Comparison of ENCODE assay signal across 11 cellular contexts in genomic region chr10:99682752-99683151, GRCh38. TPM values are rescaled to one million over a fixed set of nuclear protein-coding genes. Genes with fewer than 3 reads are reported as not detected.
DNase-seq lines count a peak whose midpoint lies in the region; ATAC-seq and TF ChIP-seq lines count a peak whose summit lies in the region.
"Had no signal": no experiment of that assay in that cellular context is flagged by ENCODE, and none has a peak within 500 bp of the region (broad histone marks: within the 10 kb centered on the region; RNA-seq: fewer than 3 reads in every experiment).

No MANE protein-coding gene starts in this region.

- H3K36me3 ChIP-seq in H7 (replicated peaks; ENCODE audit: control insufficient read depth, insufficient read depth, low read length): peaks cover 5% of the 10 kb centered on the region
- no peaks in the 10 kb centered on the region for H3K36me3 ChIP-seq in prostate gland

- DNase-seq in H7 (peak; percentile 17), NCI-H226 (peak; percentile 57), epithelial cell of esophagus (ENCODE audit: low read depth) (peak; percentile 62), prostate gland (ENCODE audit: low spot score) (peak; percentile 14), NCI-H1417 treated with DMSO at 0.1 percent for 48 hours (lab: John Stamatoyannopoulos, UW) (no peak)
- DNase-seq in activated CD4-positive, alpha-beta T cell treated with anti-CD3 and anti-CD28 coated beads, Interleukin-2, amount 50 U/mL, for 1 hour: no peak
- DNase-seq: activated T-cell treated with anti-CD3 and anti-CD28 coated beads, Interleukin-2, amount 50 U/mL, for 48 hours; dorsolateral prefrontal cortex; islet precursor cell; NCI-H446 had no signal

- WGBS in prostate gland: 36% methylated on average over 1 of the region's 1 CpG

- H3K27ac ChIP-seq in prostate gland: no peak overlapping the region
- H3K27ac ChIP-seq: dorsolateral prefrontal cortex had no signal

- TF ChIP-seq CTCF in epithelial cell of esophagus (IDR thresholded peaks at IDR 0.05; ENCODE audit: insufficient read depth, low read depth, low read length, missing control alignments) (peak; percentile 63), prostate gland (IDR thresholded peaks at IDR 0.05) (peak in 1 of 4 experiments; percentile 33)

- H3K9me3 ChIP-seq in prostate gland: no peaks in the 10 kb centered on the region

- no peak for TF ChIP-seq POLR2A in prostate gland (IDR thresholded peaks at IDR 0.05)

- peaks cover 6% of the 10 kb centered on the region for H3K4me1 ChIP-seq in prostate gland (replicated peaks)

- intact Hi-C loops in prostate gland (cut with DNase I): no loop called here

- no peak overlapping the region for H3K4me3 ChIP-seq in H7 (ENCODE audit: insufficient read depth, low read depth, low read length)
- no peak overlapping the region for H3K4me3 ChIP-seq in epithelial cell of esophagus (ENCODE audit: low read length)
- no peak overlapping the region for H3K4me3 ChIP-seq in prostate gland
- H3K4me3 ChIP-seq: dorsolateral prefrontal cortex had no signal

- no peak for ATAC-seq in GM18520 (IDR thresholded peaks at IDR 0.05; ENCODE audit: unreplicated experiment)

- H3K27me3 ChIP-seq in H7 (ENCODE audit: control insufficient read depth, insufficient read depth, low read length): no peaks in the 10 kb centered on the region
- H3K27me3 ChIP-seq in prostate gland (replicated peaks; ENCODE audit: insufficient read depth): no peaks in the 10 kb centered on the region
- H3K27me3 ChIP-seq: dorsolateral prefrontal cortex had no signal

RNA-seq across cellular contexts. Expression of gene ENTPD7, which starts 23.4 kb away (rescaled TPM):
- total RNA-seq in H7 (2014; rRNA removed; shearing (Covaris generic)): 8.2 and 8.6 TPM in 2 replicates
- total RNA-seq in prostate gland: 10 to 100 TPM in 1 of 2 donors, 1 to 10 TPM in 1; 8.1 to 17.4 TPM

RNA-seq across cellular contexts. Expression of gene COX15, which starts 49.2 kb away (rescaled TPM):
- total RNA-seq in H7 (2014; rRNA removed; shearing (Covaris generic)): 41.7 and 58.4 TPM in 2 replicates
- 10 to 100 TPM; 36.5 to 41.2 TPM for total RNA-seq in prostate gland

RNA-seq across cellular contexts. Expression of gene CUTC, which starts 49.3 kb away (rescaled TPM):
- 23.6 and 29.4 TPM in 2 replicates for total RNA-seq in H7 (2014; rRNA removed; shearing (Covaris generic))
- total RNA-seq in prostate gland: 10 to 100 TPM; 18.4 to 27.3 TPM

Comparison
In these comparisons a context has a peak if more than half of its experiments do, and no peak if none do; other contexts are left out.
1. DNase-seq: peak in H7 (single experiment), NCI-H226 (single experiment), epithelial cell of esophagus (single experiment) and prostate gland (single experiment); none in NCI-H1417 treated with DMSO at 0.1 percent for 48 hours (single experiment) and activated CD4-positive, alpha-beta T cell treated with anti-CD3 and anti-CD28 coated beads, Interleukin-2, amount 50 U/mL, for 1 hour (single experiment).